In the genomic region with DNA sequence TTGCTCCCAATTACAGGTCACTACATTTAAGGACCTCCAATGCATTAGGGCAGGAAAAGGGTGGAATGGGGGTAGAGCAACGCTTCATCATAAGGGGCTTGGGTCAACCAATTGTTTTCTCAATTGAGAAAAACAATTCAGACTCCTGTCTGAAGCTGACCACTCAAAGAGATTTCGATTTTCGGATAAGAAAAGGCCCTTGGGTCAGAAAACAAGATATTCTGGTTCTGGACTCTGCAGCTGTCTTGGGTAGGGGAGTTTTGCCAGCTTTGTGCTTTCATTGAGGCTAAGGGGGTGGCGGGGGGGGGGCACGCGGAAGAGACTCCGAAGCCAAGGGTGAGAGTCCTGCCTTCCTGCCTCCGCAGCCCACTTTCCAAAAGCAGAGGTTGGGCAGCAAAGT, we compare ENCODE assay signal across 29 cellular contexts. TPM values are rescaled to one million over a fixed set of nuclear protein-coding genes. Genes with fewer than 3 reads are reported as not detected.
"Had no signal": no experiment of that assay in that cellular context is flagged by ENCODE, and none has a peak within 500 bp of the region (broad histone marks: within the 10 kb centered on the region; RNA-seq: fewer than 3 reads in every experiment).

No MANE protein-coding gene starts in this region.

- H3K36me3 ChIP-seq: colonic mucosa, esophagus squamous epithelium, gastrocnemius medialis, heart right ventricle, lower lobe of right lung had no signal

- H3K4me3 ChIP-seq: colonic mucosa, gastrocnemius medialis, lower lobe of right lung had no signal

- FAIRE-seq: endometrium, islet of Langerhans, keratinocyte had no signal

- H3K9me3 ChIP-seq: colonic mucosa, gastrocnemius medialis had no signal

- H3K27ac ChIP-seq: colonic mucosa, epithelial cell of prostate, esophagus squamous epithelium, gastrocnemius medialis, heart right ventricle, lower lobe of right lung had no signal

- H3K4me1 ChIP-seq: colonic mucosa, esophagus squamous epithelium, gastrocnemius medialis, lower lobe of right lung had no signal

- H3K27me3 ChIP-seq: colonic mucosa had no signal

- DNase-seq: cerebellar nuclear complex; colonic mucosa; cortex of kidney; effector CD8-positive, alpha-beta T cell; effector memory CD8-positive, alpha-beta T cell; endodermal cell; erythroblast; esophagus squamous epithelium; foreskin fibroblast; foreskin melanocyte; gastrocnemius medialis; glutamatergic neuron; heart right ventricle; hippocampal formation; kidney glomerular epithelial cell; left colon; left ventricle myocardium superior; lower lobe of right lung; mesendoderm; midbrain had no signal

- ATAC-seq: effector memory CD8-positive, alpha-beta T cell; esophagus mucosa; gastrocnemius medialis; left colon; left lobe of liver; left ventricle myocardium superior had no signal

RNA-seq across cellular contexts. Expression of a gene that starts 4.8 kb away (rescaled TPM):
- total RNA-seq: chondrocyte, colonic mucosa, dermis microvascular lymphatic vessel endothelial cell, endodermal cell, esophagus mucosa, gastrocnemius medialis, glomerular endothelial cell, left colon, left lobe of liver, lower lobe of right lung had no signal
- polyA plus RNA-seq: keratinocyte had no signal
